In the genomic region with DNA sequence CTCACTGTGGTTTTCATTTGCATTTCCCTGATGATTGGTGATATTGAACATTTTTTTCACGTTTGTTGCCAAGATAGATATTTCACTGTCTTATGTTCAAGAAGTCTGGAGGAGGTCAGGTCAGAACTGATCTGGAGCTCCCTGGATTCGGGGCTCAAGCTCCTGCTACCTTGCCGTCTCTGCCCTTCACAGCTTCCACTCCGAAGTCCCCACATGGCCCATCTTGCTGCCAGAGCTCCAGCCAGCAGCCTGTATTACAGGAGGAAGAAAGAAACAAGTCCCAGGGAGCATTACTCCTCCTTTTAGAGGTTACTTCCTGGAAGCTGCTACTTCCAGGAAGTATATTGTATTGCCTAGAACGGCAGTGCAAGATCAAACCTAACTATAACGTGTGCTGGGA, we compare ENCODE assay signal across 21 cellular contexts.
"Had no signal": no experiment of that assay in that cellular context is flagged by ENCODE, and none has a peak within 500 bp of the region (broad histone marks: within the 10 kb centered on the region; RNA-seq: fewer than 3 reads in every experiment).

No MANE protein-coding gene starts in this region.

- DNase-seq: activated CD4-positive, alpha-beta T cell treated with anti-CD3 and anti-CD28 coated beads, Interleukin-2, amount 50 U/mL, for 48 hours; activated naive CD4-positive, alpha-beta T cell treated with anti-CD3 and anti-CD28 coated beads, Interleukin-2, amount 50 U/mL, for 16 hours; activated T-cell treated with anti-CD3 and anti-CD28 coated beads for 4 hours; anterior cingulate cortex; brain microvascular endothelial cell; cortex of kidney; effector CD8-positive, alpha-beta T cell; foreskin fibroblast; hippocampal formation; left ventricle myocardium superior; mucosa of descending colon; natural killer cell; posterior cingulate gyrus; retina; stimulated activated naive B cell treated with anti-CD40 and anti-IgM and Interleukin-4, amounts not matched to agents 10 μg/mL and 1 μg/mL and 100 μg/mL, for 72 hours; tibial artery had no signal

- H3K27me3 ChIP-seq: brain microvascular endothelial cell, neutrophil, tibial artery had no signal

- H3K4me3 ChIP-seq: mucosa of descending colon, tibial artery had no signal

- H3K4me3 Mint-ChIP-seq: central memory CD8-positive, alpha-beta T cell; memory B cell; natural killer cell; stimulated activated naive B cell treated with anti-CD40 and anti-IgM and Interleukin-4, amounts not matched to agents 10 μg/mL and 1 μg/mL and 100 μg/mL, for 72 hours; T-helper 2 cell treated with Interferon-gamma antibody and Interleukin-4, amounts not matched to agents 5 μg/mL and 100 μg/mL, for 36 hours had no signal

- ATAC-seq: left ventricle myocardium superior; mucosa of descending colon; natural killer cell; stimulated activated naive B cell treated with anti-CD40 and anti-IgM and Interleukin-4, amounts not matched to agents 10 μg/mL and 1 μg/mL and 100 μg/mL, for 72 hours had no signal

- H3K36me3 Mint-ChIP-seq: memory B cell; natural killer cell; stimulated activated naive B cell treated with anti-CD40 and anti-IgM and Interleukin-4, amounts not matched to agents 10 μg/mL and 1 μg/mL and 100 μg/mL, for 72 hours had no signal

- H3K36me3 ChIP-seq: brain microvascular endothelial cell, neutrophil, tibial artery had no signal

- H3K27me3 Mint-ChIP-seq: central memory CD8-positive, alpha-beta T cell had no signal

- H3K4me1 ChIP-seq: tibial artery had no signal

- H3K9me3 ChIP-seq: mucosa of descending colon, neutrophil, tibial artery had no signal

- H3K27ac ChIP-seq: brain microvascular endothelial cell, neutrophil, tibial artery had no signal

- H3K27ac Mint-ChIP-seq: activated T-helper 2 cell treated with anti-CD3 and anti-CD28 coated beads, Interferon-gamma antibody, Interleukin-2, Interleukin-4, amounts not matched to agents 10 μg/mL and 5 μg/mL and 100 μg/mL, durations not matched to agents 14 hours and 24 hours and 36 hours; memory B cell; natural killer cell; stimulated activated naive B cell treated with anti-CD40 and anti-IgM and Interleukin-4, amounts not matched to agents 10 μg/mL and 1 μg/mL and 100 μg/mL, for 72 hours; T-helper 2 cell treated with Interferon-gamma antibody and Interleukin-4, amounts not matched to agents 5 μg/mL and 100 μg/mL, for 36 hours had no signal

- H3K9me3 Mint-ChIP-seq: activated T-helper 2 cell treated with anti-CD3 and anti-CD28 coated beads, Interferon-gamma antibody, Interleukin-2, Interleukin-4, amounts not matched to agents 10 μg/mL and 5 μg/mL and 100 μg/mL, durations not matched to agents 14 hours and 24 hours and 36 hours; central memory CD8-positive, alpha-beta T cell; memory B cell; natural killer cell; stimulated activated naive B cell treated with anti-CD40 and anti-IgM and Interleukin-4, amounts not matched to agents 10 μg/mL and 1 μg/mL and 100 μg/mL, for 72 hours; T-helper 2 cell treated with Interferon-gamma antibody and Interleukin-4, amounts not matched to agents 5 μg/mL and 100 μg/mL, for 36 hours had no signal
